8 cellular contexts compared by ENCODE assay signal in the genomic region with DNA sequence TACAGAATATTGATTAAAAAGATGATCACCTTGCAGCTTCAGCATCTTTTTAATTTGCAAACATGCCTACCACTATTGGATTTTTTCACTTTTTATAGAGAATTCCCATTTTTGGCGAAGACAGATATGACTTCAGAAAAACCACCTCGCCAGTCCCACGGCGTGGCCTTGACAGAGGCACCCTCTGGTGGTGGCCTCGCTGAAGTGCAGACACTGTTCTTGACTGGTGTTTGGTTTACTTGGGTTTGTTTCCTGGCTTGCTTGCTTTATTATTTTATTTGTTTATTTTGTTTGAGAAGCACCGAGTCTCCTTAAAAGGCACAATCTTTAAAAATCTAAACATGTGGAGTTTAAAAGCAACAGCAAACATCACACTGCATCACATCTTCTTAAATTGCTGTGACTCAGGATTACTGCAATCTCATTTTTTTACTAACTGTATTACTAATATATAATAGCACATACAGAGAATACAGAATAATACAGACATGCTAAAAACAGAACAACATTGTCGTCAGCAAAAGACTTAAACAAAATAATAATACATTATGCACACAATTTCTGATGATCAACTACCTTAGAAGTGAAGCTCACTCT. TPM values are rescaled to one million over a fixed set of nuclear protein-coding genes. Genes with fewer than 3 reads are reported as not detected.
DNase-seq lines count a peak whose midpoint lies in the region; ATAC-seq and TF ChIP-seq lines count a peak whose summit lies in the region.

No MANE protein-coding gene starts in this region.

- H3K27me3 Mint-ChIP-seq in brain = no peaks in the 10 kb centered on the region

- no peaks in the 10 kb centered on the region for H3K9me2 ChIP-seq in Karpas-422 (replicated peaks; ENCODE audit: insufficient read depth, low read length)

- no peaks in the 10 kb centered on the region for H3K4me1 ChIP-seq in Karpas-422 (ENCODE audit: low read length)

- DNase-seq in NCI-H1417 (lab: John Stamatoyannopoulos, UW) = peak; percentile 22 to 67 (median 54)
- DNase-seq in NCI-H1417 treated with DMSO at 0.1 percent for 48 hours (lab: John Stamatoyannopoulos, UW) = no peak
- DNase-seq in Karpas-422 = peak; percentile 74
- DNase-seq in T1000 (lab: John Stamatoyannopoulos, UW) = peak; percentile 16
- DNase-seq in iris pigment epithelial cell (ENCODE audit: low read depth) = peak; percentile 60
- DNase-seq in stimulated activated CD4-positive, alpha-beta T cell treated with anti-CD3 and anti-CD28 coated beads, Interleukin-1b, Interleukin-23, amount 100 ng/mL, for 48 hours = peak; percentile 44

- H3K4me2 ChIP-seq in Karpas-422 (ENCODE audit: low read depth, low read length, poor library complexity, severe bottlenecking) = no peak overlapping the region

- H3K9ac ChIP-seq in Karpas-422 (ENCODE audit: low read length) = no peak overlapping the region

- H3K4me1 Mint-ChIP-seq in brain = no peaks in the 10 kb centered on the region

- no peaks in the 10 kb centered on the region for H3K36me3 ChIP-seq in Karpas-422 (ENCODE audit: insufficient read depth, low read length)

- H3K9me3 Mint-ChIP-seq in brain = no peaks in the 10 kb centered on the region

- no peak overlapping the region for H3K4me3 Mint-ChIP-seq in brain

- no peaks in the 10 kb centered on the region for H3K9me3 ChIP-seq in Karpas-422 (ENCODE audit: low read length)

- no peak overlapping the region for H3K4me3 ChIP-seq in Karpas-422 (ENCODE audit: low read length)

- H3K27ac ChIP-seq in Karpas-422 (ENCODE audit: low read length) = no peak overlapping the region

- H3K36me3 Mint-ChIP-seq in brain = no peaks in the 10 kb centered on the region

- H3K27ac Mint-ChIP-seq in brain = no peak overlapping the region

- no peaks in the 10 kb centered on the region for H3K27me3 ChIP-seq in Karpas-422 (ENCODE audit: low read length)

- H3K79me2 ChIP-seq in Karpas-422 (ENCODE audit: low read length) = no peaks in the 10 kb centered on the region

- no peaks in the 10 kb centered on the region for H4K20me1 ChIP-seq in Karpas-422 (ENCODE audit: insufficient read depth, low read depth, low read length)

- H2AFZ ChIP-seq in Karpas-422 (ENCODE audit: low read length) = no peak overlapping the region

- TF ChIP-seq CTCF in brain (conservative IDR thresholded peaks at IDR 0.05) = peak; percentile 94 to 99

- peak; percentile 97 for ATAC-seq in GM21825 (IDR thresholded peaks at IDR 0.05; ENCODE audit: unreplicated experiment)

RNA-seq across cellular contexts. Expression of a gene that starts 13.1 kb away (rescaled TPM):
- total RNA-seq in Karpas-422 (2014; rRNA removed; shearing (Covaris generic); ENCODE audit: low replicate concordance) = not detected in 2 replicates
- not detected for polyA plus RNA-seq in brain (ENCODE audit: insufficient read depth, low read depth, low replicate concordance)

RNA-seq across cellular contexts. Expression of a gene that starts 33.3 kb away (rescaled TPM):
- total RNA-seq in Karpas-422 (2014; rRNA removed; shearing (Covaris generic); ENCODE audit: low replicate concordance) = not detected in 2 replicates
- not detected for polyA plus RNA-seq in brain (ENCODE audit: insufficient read depth, low read depth, low replicate concordance)
